ENCODE assay signal across 2 cellular contexts in the genomic region with DNA sequence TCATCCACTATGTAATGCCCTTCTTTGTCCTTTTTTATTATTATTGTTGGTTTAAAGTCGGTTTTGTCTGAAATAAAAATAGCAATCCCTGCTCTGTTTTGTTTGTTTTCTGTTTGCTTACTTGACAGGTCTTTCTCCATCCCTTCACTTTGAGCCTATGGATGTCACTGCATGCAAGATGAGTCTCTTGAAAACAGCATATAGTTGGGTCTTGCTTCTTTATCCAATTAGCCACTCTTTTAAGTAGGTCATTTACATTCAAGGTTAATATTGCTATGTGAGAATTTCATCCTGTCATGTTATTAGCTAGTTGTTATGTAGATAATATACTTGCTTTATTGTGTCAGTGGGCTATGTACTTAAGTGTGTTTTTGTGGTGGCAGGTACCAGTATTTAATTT.
TF ChIP-seq lines count a peak whose summit lies in the region.

No MANE protein-coding gene starts in this region.

TF ChIP-seq in HEK293, 187 proteins besides CTCF, POLR2A, EP300 and RAD21:
- TF ChIP-seq ZNF529 (tag by site-specific recombination; IDR thresholded peaks at IDR 0.05; ENCODE audit: insufficient replicate concordance): peak; percentile 70
- TF ChIP-seq ZNF785 (tag by site-specific recombination; IDR thresholded peaks at IDR 0.05): no peak
- TF ChIP-seq SP2 (tag by site-specific recombination; IDR thresholded peaks at IDR 0.05): no peak
- peak; percentile 79 for TF ChIP-seq SETDB1 (IDR thresholded peaks at IDR 0.05; ENCODE audit: insufficient read length, low read length)

TF ChIP-seq in GM12878, 131 proteins besides CTCF, POLR2A, EP300 and RAD21:
- TF ChIP-seq NR2C2 (IDR thresholded peaks at IDR 0.05; ENCODE audit: borderline replicate concordance, control insufficient read depth, insufficient read length, low read depth) (no peak), CBX5 (IDR thresholded peaks at IDR 0.05; ENCODE audit: low read depth) (peak; percentile 58; the same call in 1 of the 2 replicates)
